In the genomic region with DNA sequence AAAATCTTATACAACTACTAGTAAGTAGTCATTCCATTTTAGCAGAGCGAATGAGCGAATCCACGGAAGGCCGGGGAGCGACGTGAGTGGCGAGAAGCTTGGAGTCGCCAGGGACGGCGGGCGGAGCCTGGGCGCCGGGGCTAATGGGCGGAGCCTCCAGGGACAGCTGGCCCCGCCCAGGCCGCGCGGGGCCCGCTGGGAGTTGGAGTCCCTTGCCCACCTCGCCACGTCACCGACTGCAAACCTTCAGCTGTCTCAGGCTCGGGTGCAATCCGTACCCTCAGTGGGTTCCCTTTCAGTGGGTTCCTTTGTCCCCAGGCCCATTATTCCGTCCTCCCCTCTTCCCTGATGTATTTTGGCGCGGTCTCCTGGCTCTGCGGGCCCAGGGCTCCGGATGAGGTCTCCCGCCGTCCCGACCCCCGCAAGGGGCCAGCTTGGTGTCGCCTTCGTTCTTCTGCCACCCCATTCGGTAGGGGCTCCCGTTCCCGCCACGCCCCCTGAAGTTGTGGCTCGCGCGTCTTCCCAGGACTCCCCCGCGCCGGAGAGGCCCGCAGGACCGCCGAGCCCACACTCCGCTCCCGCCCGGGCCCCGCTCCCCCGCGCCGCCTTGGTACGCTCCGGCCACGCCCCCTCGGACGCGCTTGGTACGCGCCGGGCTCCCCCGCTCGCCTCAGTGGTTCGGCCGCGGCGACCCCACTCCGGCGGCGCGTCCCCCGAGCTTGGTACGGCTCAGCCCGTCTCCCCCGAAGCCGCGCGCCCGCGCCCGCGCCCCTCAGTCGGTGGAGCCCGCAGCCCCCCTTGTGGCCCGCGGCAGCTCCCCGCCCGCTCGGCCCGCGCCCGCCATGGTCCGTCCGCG, we compare ENCODE assay signal across 8 cellular contexts. TPM values are rescaled to one million over a fixed set of nuclear protein-coding genes. Genes with fewer than 3 reads are reported as not detected.
DNase-seq lines count a peak whose midpoint lies in the region; ATAC-seq and TF ChIP-seq lines count a peak whose summit lies in the region.

A gene (plus strand): TSS at position 673 of the 856 bp plus-strand sequence.

- in situ Hi-C loops in GM23248 (cut with MboI) = no loop called here

- peaks cover 13% of the 10 kb centered on the region for H3K4me1 ChIP-seq in GM23248 (ENCODE audit: insufficient read depth)

- H3K27ac ChIP-seq in GM23248 = peak within 1 kb of the TSS; percentile 99

- no peaks in the 10 kb centered on the region for H3K27me3 Mint-ChIP-seq in natural killer cell (ENCODE audit: low read depth in 2 of 2)

- peak; percentile 90 to 96 (median 91) for ATAC-seq in natural killer cell

- H3K36me3 Mint-ChIP-seq in natural killer cell = no peaks in the 10 kb centered on the region

- H3K9ac ChIP-seq in GM23248 = peak within 1 kb of the TSS; percentile 100

- WGBS in GM23248 (ENCODE audit: low coverage in 1 of 2, low lambda C conversion rate in 2 of 2, missing lambda C conversion rate in 2 of 2), 2 experiments = 1% methylated on average over 32 to 98 of the region's 98 CpGs

- H3K79me2 ChIP-seq in GM23248 (ENCODE audit: insufficient read depth) = peaks cover 46% of the 10 kb centered on the region

- no peaks in the 10 kb centered on the region for H3K27me3 ChIP-seq in GM23248 (replicated peaks; ENCODE audit: insufficient read depth)

- no peak for TF ChIP-seq CTCF in fibroblast of mammary gland (conservative IDR thresholded peaks at IDR 0.05; ENCODE audit: control insufficient read depth, insufficient read depth, low read depth, low read length)
- TF ChIP-seq CTCF in natural killer cell (IDR thresholded peaks at IDR 0.05) = no peak

- peak within 1 kb of the TSS; percentile 86 to 95 for H3K27ac Mint-ChIP-seq in natural killer cell

- H3K4me1 Mint-ChIP-seq in natural killer cell = peaks cover 30 to 33% of the 10 kb centered on the region in 2 donors

- peak within 1 kb of the TSS; percentile 84 for H2AFZ ChIP-seq in GM23248

- no peaks in the 10 kb centered on the region for H3K9me3 Mint-ChIP-seq in natural killer cell

- intact Hi-C loops in natural killer cell (cut with micrococcal nuclease) = loop anchor here (1.0 to 2.0 kb wide), 2 partner anchors 32 to 84 kb away; a partner anchor contains a TSS

- peaks cover 34% of the 10 kb centered on the region; the same call in 1 of the 2 replicates for H3F3A ChIP-seq in GM23248 (ENCODE audit: insufficient read depth)

- peak within 1 kb of the TSS; percentile 86 for H3K4me2 ChIP-seq in GM23248 (ENCODE audit: unreplicated experiment)

- H3K4me3 ChIP-seq in GM23248 (peak within 1 kb of the TSS; percentile 99), fibroblast of mammary gland (ENCODE audit: control insufficient read depth, low read depth, low read length) (peak within 1 kb of the TSS; percentile 81)

- H3K9me3 ChIP-seq in GM23248 (ENCODE audit: low read depth) = no peaks in the 10 kb centered on the region

- no peaks in the 10 kb centered on the region for H3K36me3 ChIP-seq in GM23248 (ENCODE audit: low read depth)

- H4K20me1 ChIP-seq in GM23248 (ENCODE audit: insufficient read depth) = no peaks in the 10 kb centered on the region; the same call in 1 of the 2 replicates

- DNase-seq in DMS79 (lab: John Stamatoyannopoulos, UW) (peak; percentile 89), GM23248 (peak; percentile 97), LHCN-M2 (ENCODE audit: low read depth) (peak; percentile 86), RPMI7951 (ENCODE audit: low read depth) (peak; percentile 92), fibroblast of mammary gland (ENCODE audit: low read depth) (peak; percentile 89), natural killer cell (peak; percentile 92)
- peak; percentile 72 to 79 for DNase-seq in activated T-helper 1 cell treated with anti-CD3 and anti-CD28 coated beads, Interleukin-2, amount 50 U/mL, for 16 hours (ENCODE audit: low read depth in 1 of 2, low spot score in 1 of 2)
- DNase-seq in stimulated activated naive CD4-positive, alpha-beta T cell (lab: John Stamatoyannopoulos, UW) = peak; percentile 77 to 92 (median 84)

- peak within 1 kb of the TSS; percentile 93 for H3K4me3 Mint-ChIP-seq in natural killer cell

- H3K9me2 ChIP-seq in GM23248 (ENCODE audit: insufficient read depth) = no peaks in the 10 kb centered on the region

RNA-seq across cellular contexts. Expression of the gene that starts here (rescaled TPM):
- 53.1 and 88.0 TPM in 2 replicates for total RNA-seq in GM23248 (2014; rRNA removed; shearing (Covaris generic))
- 88.9 and 91.7 TPM in 2 replicates for polyA plus RNA-seq in GM23248 (2016; fragmentation: Nextera tagmentation; extraction: Ambion mirVana)
- total RNA-seq in LHCN-M2 (2014; rRNA removed) (93.5 and 109 TPM in 2 replicates), natural killer cell (100 to 1,000 TPM; 116 to 132 (median 128) TPM)
- polyA plus RNA-seq in LHCN-M2 (2012) = 146 TPM
- 89.9 and 100 TPM in 2 replicates for total RNA-seq in RPMI7951 (2014; rRNA removed; shearing (Covaris generic))

Comparison
In these comparisons a context has a peak if more than half of its experiments do, and no peak if none do; other contexts are left out.
1. Peak in every context shown above with its lines: DNase-seq, ATAC-seq, H3K4me3 ChIP-seq and H3K27ac ChIP-seq.